Comparison of ENCODE assay signal across 8 cellular contexts in genomic region chr7:12067156-12067831, GRCh38.
DNase-seq lines count a peak whose midpoint lies in the region; ATAC-seq, FAIRE-seq and TF ChIP-seq lines count a peak whose summit lies in the region.

No MANE protein-coding gene starts in this region.

- no CpG with 5 or more reads among the region's 13 CpGs for WGBS in mesendoderm (ENCODE audit: extremely low coverage, insufficient coverage, low lambda C conversion rate)

- H3K4ac ChIP-seq in mesendoderm (ENCODE audit: low read depth, low read length), result no peak overlapping the region

- H3K79me2 ChIP-seq in mesendoderm (ENCODE audit: control insufficient read depth, insufficient read depth, low read length), result no peaks in the 10 kb centered on the region

- no peak overlapping the region for H3K4me3 ChIP-seq in mesendoderm (ENCODE audit: low read length)

- H3K79me1 ChIP-seq in mesendoderm (ENCODE audit: low read length), result no peaks in the 10 kb centered on the region

- no peak overlapping the region for H3K4me2 ChIP-seq in mesendoderm (ENCODE audit: low read length)

- no peak overlapping the region for H3K23ac ChIP-seq in mesendoderm (ENCODE audit: low read length)

- in situ Hi-C loops in GM13977 (cut with MboI; ENCODE audit: low pct_unique_long_range_greater_than_20kb, low sequenced_read_pairs, unreplicated experiment), result loop anchor here (25.0 kb wide), 1 partner anchor 245 kb away; no protein-coding TSS in a partner anchor

- no peak overlapping the region for H2BK120ac ChIP-seq in mesendoderm (ENCODE audit: low read depth, low read length)

- H3K4me1 ChIP-seq in mesendoderm (ENCODE audit: control insufficient read depth, low read depth, low read length), result no peaks in the 10 kb centered on the region

- peak; percentile 43 for FAIRE-seq in A204.1 (lab: Jason Lieb, UNC)

- no peak overlapping the region for H4K8ac ChIP-seq in mesendoderm (ENCODE audit: low read depth, low read length)

- no peak overlapping the region for H4K5ac ChIP-seq in mesendoderm (ENCODE audit: low read length)

- no peaks in the 10 kb centered on the region for H3K36me3 ChIP-seq in mesendoderm (ENCODE audit: control insufficient read depth, insufficient read depth, low read length)

- no peak overlapping the region for H3K18ac ChIP-seq in mesendoderm (ENCODE audit: low read length)

- DNase-seq in GM13977 (ENCODE audit: low spot score) (peak; percentile 18), NCI-H226 (peak; percentile 52), dermis microvascular lymphatic vessel endothelial cell (ENCODE audit: low read depth in 2 of 2) (peak; percentile 45 to 65), mesendoderm (peak; percentile 83)
- DNase-seq in activated CD4-positive, alpha-beta T cell treated with anti-CD3 and anti-CD28 coated beads for 48 hours, result peak; percentile 62
- DNase-seq in stimulated activated CD8-positive, alpha-beta memory T cell treated with anti-CD3 and anti-CD28 coated beads, Interleukin-7, amount 100 ng/mL, for 1 hour (ENCODE audit: low read depth in 2 of 2), result peak; percentile 9 to 29

- no peak overlapping the region for H2AK5ac ChIP-seq in mesendoderm (ENCODE audit: low read length)

- no peaks in the 10 kb centered on the region for H3K27me3 ChIP-seq in mesendoderm (ENCODE audit: insufficient read depth, low read length, poor library complexity)

- ATAC-seq in HG03045 (IDR thresholded peaks at IDR 0.05; ENCODE audit: unreplicated experiment), result peak; percentile 70

- no peak overlapping the region for H2BK5ac ChIP-seq in mesendoderm (ENCODE audit: low read length)

- H3K56ac ChIP-seq in mesendoderm (ENCODE audit: low read length), result no peak overlapping the region

- H2BK15ac ChIP-seq in mesendoderm (replicated peaks; ENCODE audit: low read depth), result no peak overlapping the region

- H3K27ac ChIP-seq in mesendoderm (ENCODE audit: low read depth, low read length), result no peak overlapping the region

- peak; percentile 71 for TF ChIP-seq CTCF in GM13977 (IDR thresholded peaks at IDR 0.05; ENCODE audit: extremely low read depth, insufficient read depth, missing control alignments)

- H3K9ac ChIP-seq in mesendoderm (ENCODE audit: low read length), result no peak overlapping the region

Comparison
In these comparisons a context has a peak if more than half of its experiments do, and no peak if none do; other contexts are left out.
1. DNase-seq: peak in every context shown above with its lines; median percentile 83 in mesendoderm; 62 in activated CD4-positive, alpha-beta T cell treated with anti-CD3 and anti-CD28 coated beads for 48 hours; 55 in dermis microvascular lymphatic vessel endothelial cell; 52 in NCI-H226; 19 in stimulated activated CD8-positive, alpha-beta memory T cell treated with anti-CD3 and anti-CD28 coated beads, Interleukin-7, amount 100 ng/mL, for 1 hour; 18 in GM13977.